In the genomic region with DNA sequence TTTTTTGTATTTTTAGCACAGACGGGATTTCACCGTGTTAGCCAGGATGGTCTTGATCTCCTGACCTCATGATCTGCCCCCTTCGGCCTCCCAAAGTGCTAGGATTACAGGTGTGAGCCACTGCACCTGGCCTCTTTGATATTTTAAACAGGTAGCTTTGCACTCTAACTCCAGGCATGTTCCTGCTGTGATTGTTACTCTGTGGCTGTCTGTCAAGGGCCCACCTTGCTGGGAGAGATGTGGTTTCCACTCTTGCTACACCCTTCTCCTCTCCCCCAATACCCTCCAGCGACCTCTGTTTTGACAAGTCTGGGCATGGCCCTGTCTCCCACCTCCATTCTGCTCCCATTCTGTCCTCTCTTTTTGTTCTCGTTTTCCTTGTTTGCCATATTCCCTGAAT, we compare ENCODE assay signal across 2 cellular contexts.
TF ChIP-seq lines count a peak whose summit lies in the region.

No MANE protein-coding gene starts in this region.

TF ChIP-seq in GM23338, 12 proteins besides CTCF, POLR2A, EP300 and RAD21:
- TF ChIP-seq JUNB (IDR thresholded peaks at IDR 0.05; ENCODE audit: unreplicated experiment) = no peak

TF ChIP-seq in IMR-90, 13 proteins besides CTCF, POLR2A, EP300 and RAD21:
- TF ChIP-seq NFE2L2 (IDR thresholded peaks at IDR 0.05; ENCODE audit: low read depth, low read length) (no peak), FOS (IDR thresholded peaks at IDR 0.05; ENCODE audit: low read depth, low read length) (no peak), SMC3 (IDR thresholded peaks at IDR 0.05; ENCODE audit: low read depth, low read length) (no peak), CHD1 (IDR thresholded peaks at IDR 0.05; ENCODE audit: low read depth, low read length) (no peak), USF2 (IDR thresholded peaks at IDR 0.05; ENCODE audit: low read depth, low read length) (no peak), MXI1 (IDR thresholded peaks at IDR 0.05; ENCODE audit: borderline replicate concordance, low read depth, low read length) (no peak), BHLHE40 (IDR thresholded peaks at IDR 0.05; ENCODE audit: low read depth, low read length) (no peak), MAFK (IDR thresholded peaks at IDR 0.05; ENCODE audit: low read depth, low read length) (no peak), RCOR1 (IDR thresholded peaks at IDR 0.05; ENCODE audit: insufficient replicate concordance, low read length) (no peak), MAZ (IDR thresholded peaks at IDR 0.05; ENCODE audit: borderline replicate concordance, low read depth, low read length) (no peak), RFX5 (IDR thresholded peaks at IDR 0.05; ENCODE audit: low read depth, low read length) (no peak), CEBPB (IDR thresholded peaks at IDR 0.05; ENCODE audit: low read depth, low read length) (no peak)
- TF ChIP-seq, protein P1, sequence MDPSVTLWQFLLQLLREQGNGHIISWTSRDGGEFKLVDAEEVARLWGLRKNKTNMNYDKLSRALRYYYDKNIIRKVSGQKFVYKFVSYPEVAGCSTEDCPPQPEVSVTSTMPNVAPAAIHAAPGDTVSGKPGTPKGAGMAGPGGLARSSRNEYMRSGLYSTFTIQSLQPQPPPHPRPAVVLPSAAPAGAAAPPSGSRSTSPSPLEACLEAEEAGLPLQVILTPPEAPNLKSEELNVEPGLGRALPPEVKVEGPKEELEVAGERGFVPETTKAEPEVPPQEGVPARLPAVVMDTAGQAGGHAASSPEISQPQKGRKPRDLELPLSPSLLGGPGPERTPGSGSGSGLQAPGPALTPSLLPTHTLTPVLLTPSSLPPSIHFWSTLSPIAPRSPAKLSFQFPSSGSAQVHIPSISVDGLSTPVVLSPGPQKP (IDR thresholded peaks at IDR 0.05; ENCODE audit: borderline replicate concordance, low read depth, low read length) = no peak
